29 cellular contexts compared by ENCODE assay signal in the genomic region with DNA sequence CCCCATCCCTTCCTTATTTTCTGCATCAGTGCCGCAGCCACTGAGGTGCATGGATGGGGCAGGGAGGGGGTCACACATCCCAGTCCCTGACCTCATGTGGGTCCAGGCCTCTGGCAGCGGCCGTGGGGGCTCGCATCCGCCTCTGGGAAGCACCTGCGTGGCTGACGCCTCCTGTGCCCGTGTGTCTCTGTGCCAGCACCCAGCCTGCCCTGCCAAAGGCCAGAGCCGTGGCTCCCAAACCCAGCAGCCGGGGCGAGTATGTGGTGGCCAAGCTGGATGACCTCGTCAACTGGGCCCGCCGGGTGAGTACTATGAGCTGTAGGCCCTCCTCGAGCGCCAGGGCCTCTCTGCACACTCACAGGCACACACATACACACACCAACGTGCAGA.
"Had no signal": no experiment of that assay in that cellular context is flagged by ENCODE, and none has a peak within 500 bp of the region (broad histone marks: within the 10 kb centered on the region; RNA-seq: fewer than 3 reads in every experiment).

No MANE protein-coding gene starts in this region.

- ATAC-seq: activated naive CD8-positive, alpha-beta T cell treated with anti-CD3 and anti-CD28 coated beads, Interleukin-2, amount 50 U/mL, for 24 hours; gastroesophageal sphincter; lower lobe of right lung; naive thymus-derived CD8-positive, alpha-beta T cell; stimulated activated naive B cell treated with anti-CD40 and anti-IgM and Interleukin-4, amounts not matched to agents 10 μg/mL and 1 μg/mL and 100 μg/mL, for 72 hours had no signal

- H3K27ac ChIP-seq: breast epithelium, gastroesophageal sphincter, hepatocyte, lower lobe of right lung, testis, transverse colon, uterus, VCaP had no signal

- H2AFZ ChIP-seq: hepatocyte had no signal

- H3K4me3 Mint-ChIP-seq: activated naive CD8-positive, alpha-beta T cell treated with anti-CD3 and anti-CD28 coated beads, Interleukin-2, amount 50 U/mL, for 24 hours; activated T-helper 1 cell treated with anti-CD3 and anti-CD28 coated beads, Interleukin-12 subunit alpha, Interleukin-12 subunit beta, Interleukin-2, Interleukin-4 antibody, amounts not matched to agents 30 ng/mL and 10 ng/mL and 1 ng/mL, durations not matched to agents 14 hours and 24 hours and 36 hours; central memory CD8-positive, alpha-beta T cell; stimulated activated naive B cell treated with anti-CD40 and anti-IgM and Interleukin-4, amounts not matched to agents 10 μg/mL and 1 μg/mL and 100 μg/mL, for 72 hours had no signal

- H3K9me3 ChIP-seq: breast epithelium, gastroesophageal sphincter, lower lobe of right lung, testis, transverse colon, uterus had no signal

- DNase-seq: activated CD4-positive, alpha-beta T cell treated with anti-CD3 and anti-CD28 coated beads for 48 hours; activated CD4-positive, alpha-beta T cell treated with anti-CD3 and anti-CD28 coated beads, Interleukin-2, amount 50 U/mL, for 48 hours; activated CD8-positive, alpha-beta memory T cell treated with anti-CD3 and anti-CD28 coated beads for 24 hours; activated gamma-delta T cell; activated naive CD4-positive, alpha-beta T cell treated with anti-CD3 and anti-CD28 coated beads, Interleukin-2, amount 50 U/mL, for 16 hours; activated naive CD8-positive, alpha-beta T cell treated with anti-CD3 and anti-CD28 coated beads, Interleukin-2, amount 50 U/mL, for 24 hours; dermis blood vessel endothelial cell; effector memory CD4-positive, alpha-beta T cell; erythroblast; lower lobe of right lung; mesenchymal stem cell; naive thymus-derived CD8-positive, alpha-beta T cell; retina; stimulated activated CD4-positive, alpha-beta T cell treated with anti-CD3 and anti-CD28 coated beads, Interleukin-2, amount 100 ng/mL, for 24 hours; stimulated activated naive B cell treated with anti-CD40 and anti-IgM and Interleukin-4, amounts not matched to agents 10 μg/mL and 1 μg/mL and 100 μg/mL, for 72 hours; testis; transverse colon; uterus had no signal

- H3K4me3 ChIP-seq: breast epithelium, gastroesophageal sphincter, hepatocyte, lower lobe of right lung, smooth muscle cell, testis, transverse colon, uterus had no signal

- H3K9me3 Mint-ChIP-seq: activated naive CD8-positive, alpha-beta T cell treated with anti-CD3 and anti-CD28 coated beads, Interleukin-2, amount 50 U/mL, for 24 hours; activated T-helper 1 cell treated with anti-CD3 and anti-CD28 coated beads, Interleukin-12 subunit alpha, Interleukin-12 subunit beta, Interleukin-2, Interleukin-4 antibody, amounts not matched to agents 30 ng/mL and 10 ng/mL and 1 ng/mL, durations not matched to agents 14 hours and 24 hours and 36 hours; central memory CD8-positive, alpha-beta T cell; stimulated activated naive B cell treated with anti-CD40 and anti-IgM and Interleukin-4, amounts not matched to agents 10 μg/mL and 1 μg/mL and 100 μg/mL, for 72 hours had no signal

- H3K27me3 Mint-ChIP-seq: activated naive CD8-positive, alpha-beta T cell treated with anti-CD3 and anti-CD28 coated beads, Interleukin-2, amount 50 U/mL, for 24 hours; progenitor cell of endocrine pancreas had no signal

- H3K27me3 ChIP-seq: breast epithelium, gastroesophageal sphincter, hepatocyte, testis, transverse colon had no signal

- FAIRE-seq: colon, keratinocyte, TTC549 had no signal

- H3K4me2 ChIP-seq: hepatocyte, smooth muscle cell had no signal

- H3K27ac Mint-ChIP-seq: activated naive CD8-positive, alpha-beta T cell treated with anti-CD3 and anti-CD28 coated beads, Interleukin-2, amount 50 U/mL, for 24 hours; activated T-helper 1 cell treated with anti-CD3 and anti-CD28 coated beads, Interleukin-12 subunit alpha, Interleukin-12 subunit beta, Interleukin-2, Interleukin-4 antibody, amounts not matched to agents 30 ng/mL and 10 ng/mL and 1 ng/mL, durations not matched to agents 14 hours and 24 hours and 36 hours; naive thymus-derived CD8-positive, alpha-beta T cell; progenitor cell of endocrine pancreas; stimulated activated naive B cell treated with anti-CD40 and anti-IgM and Interleukin-4, amounts not matched to agents 10 μg/mL and 1 μg/mL and 100 μg/mL, for 72 hours had no signal

- H3K36me3 ChIP-seq: uterus had no signal
